ENCODE assay signal across 33 cellular contexts in the genomic region with DNA sequence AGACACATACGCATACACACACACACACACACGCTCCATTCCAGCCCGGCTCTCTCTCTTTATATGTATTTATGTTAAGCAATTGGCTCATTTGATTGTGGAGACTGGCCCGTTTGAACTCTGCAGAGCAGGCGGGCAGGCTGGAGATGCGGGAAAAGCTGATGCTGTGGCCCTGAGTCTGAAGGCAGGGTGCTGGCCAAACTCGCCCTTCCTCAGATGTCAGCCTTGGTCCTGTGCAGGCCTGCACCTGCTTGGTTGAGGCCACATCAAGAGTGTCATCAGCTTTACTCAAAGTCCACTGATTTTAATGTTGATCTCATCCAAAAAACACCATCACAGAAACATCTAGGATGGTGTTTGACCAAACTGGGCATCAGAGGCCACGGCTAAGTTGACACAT.
"Had no signal": no experiment of that assay in that cellular context is flagged by ENCODE, and none has a peak within 500 bp of the region (broad histone marks: within the 10 kb centered on the region; RNA-seq: fewer than 3 reads in every experiment).

No MANE protein-coding gene starts in this region.

- H3K27ac ChIP-seq: adrenal gland, body of pancreas, brain microvascular endothelial cell, cardiac muscle cell, VCaP had no signal

- H3K4me3 ChIP-seq: adrenal gland, body of pancreas, cardiac muscle cell had no signal

- H3K4me1 ChIP-seq: adrenal gland, body of pancreas had no signal

- DNase-seq: activated B cell treated with CpG ODN at 0.5 μM for 24 hours; activated CD4-positive, alpha-beta memory T cell treated with anti-CD3 and anti-CD28 coated beads for 36 hours; activated CD4-positive, alpha-beta T cell treated with anti-CD3 and anti-CD28 coated beads for 4 hours; activated CD4-positive, alpha-beta T cell treated with anti-CD3 and anti-CD28 coated beads, Interleukin-2, amount 10 ng/mL, durations not matched to agents 24 days and 14 days; activated CD4-positive, alpha-beta T cell treated with anti-CD3 and anti-CD28 coated beads, Interleukin-2, amount 50 U/mL, for 1 hour; activated CD4-positive, alpha-beta T cell treated with anti-CD3 and anti-CD28 coated beads, Interleukin-2, amount 50 U/mL, for 4 hours; activated CD4-positive, CD25-positive, alpha-beta regulatory T cell treated with anti-CD3 and anti-CD28 coated beads, Interleukin-2, amount 50 U/mL, for 72 hours; activated CD8-positive, alpha-beta memory T cell treated with anti-CD3 and anti-CD28 coated beads, Interleukin-2, amount 50 U/mL, for 4 hours; activated CD8-positive, alpha-beta T cell treated with anti-CD3 and anti-CD28 coated beads for 36 hours; activated effector memory CD4-positive, alpha-beta T cell treated with anti-CD3 and anti-CD28 coated beads, Interleukin-2, amount 50 U/mL, for 16 hours; activated gamma-delta T cell treated with Interleukin-2 at 50 U/mL for 16 hours; activated naive CD4-positive, alpha-beta T cell; activated naive CD4-positive, alpha-beta T cell treated with anti-CD3 and anti-CD28 coated beads for 36 hours; activated naive CD4-positive, alpha-beta T cell treated with anti-CD3 and anti-CD28 coated beads, Interleukin-2, amount 50 U/mL, for 16 hours; activated naive CD8-positive, alpha-beta T cell treated with anti-CD3 and anti-CD28 coated beads for 36 hours; activated T-cell treated with anti-CD3 and anti-CD28 coated beads for 4 hours; activated T-cell treated with anti-CD3 and anti-CD28 coated beads, Interleukin-2, amount 50 U/mL, for 1 hour; activated T-cell treated with anti-CD3 and anti-CD28 coated beads, Interleukin-2, amount 50 U/mL, for 4 hours; activated T-cell treated with anti-CD3 and anti-CD28 coated beads, Interleukin-2, amount 50 U/mL, for 72 hours; amniotic stem cell; aorta; body of pancreas; brain microvascular endothelial cell; caudate nucleus; cerebellar nuclear complex; T-helper 1 cell; T-helper 2 cell; T-helper 9 cell had no signal

- ATAC-seq: activated CD8-positive, alpha-beta T cell treated with anti-CD3 and anti-CD28 coated beads for 36 hours; activated naive CD4-positive, alpha-beta T cell treated with anti-CD3 and anti-CD28 coated beads, Interleukin-2, amount 50 U/mL, for 72 hours; activated T-cell treated with anti-CD3 and anti-CD28 coated beads, Interleukin-2, amount 50 U/mL, for 4 hours; activated T-cell treated with anti-CD3 and anti-CD28 coated beads, Interleukin-2, amount 50 U/mL, for 72 hours; activated T-helper 17 cell treated with anti-CD3 and anti-CD28 coated beads, Interleukin-2, amount 50 U/mL, for 72 hours; body of pancreas had no signal

- H3K36me3 ChIP-seq: adrenal gland, brain microvascular endothelial cell, cardiac muscle cell had no signal

- H3K27me3 ChIP-seq: adrenal gland, body of pancreas, brain microvascular endothelial cell, cardiac muscle cell had no signal

- H3K9me3 ChIP-seq: adrenal gland had no signal
